In the genomic region with DNA sequence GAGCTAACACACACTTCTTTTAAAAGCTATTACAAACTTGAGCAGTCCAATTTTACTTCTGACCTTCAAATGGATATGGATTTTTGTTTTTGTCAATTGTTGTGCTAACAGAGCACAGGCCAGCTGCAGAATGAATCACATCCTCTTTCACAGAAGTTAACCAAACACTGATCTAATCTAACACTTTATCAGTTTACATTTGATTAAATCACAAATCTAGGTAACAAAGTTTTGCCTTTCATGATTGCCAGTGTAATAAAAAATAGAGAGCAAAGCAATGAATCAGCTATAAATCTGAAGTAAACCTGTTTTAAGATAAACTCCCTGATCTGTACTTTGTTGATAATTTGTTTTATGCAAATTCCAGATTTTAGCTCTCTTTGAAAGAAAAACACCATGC, we compare ENCODE assay signal across 11 cellular contexts.
A peak's percentile ranks its signal among the peaks of the same experiment; 100 is the strongest.
DNase-seq lines count a peak whose midpoint lies in the region; ATAC-seq, FAIRE-seq and TF ChIP-seq lines count a peak whose summit lies in the region.
"Had no signal": no experiment of that assay in that cellular context is flagged by ENCODE, and none has a peak within 500 bp of the region (broad histone marks: within the 10 kb centered on the region; RNA-seq: fewer than 3 reads in every experiment).

No MANE protein-coding gene starts in this region.

- H3K36me3 ChIP-seq in bronchial epithelial cell (ENCODE audit: control insufficient read depth, insufficient read depth, low read length) (peaks cover 8% of the 10 kb centered on the region), mucosa of descending colon (ENCODE audit: low read depth) (no peaks in the 10 kb centered on the region)
- peaks cover 8% of the 10 kb centered on the region for H3K36me3 ChIP-seq in effector memory CD4-positive, alpha-beta T cell (ENCODE audit: control insufficient read depth, insufficient read depth, low read length)

- H3K27ac Mint-ChIP-seq in stimulated activated naive B cell treated with anti-CD40 and anti-IgM and Interleukin-4, amounts not matched to agents 10 μg/mL and 1 μg/mL and 100 μg/mL, for 72 hours: no peak overlapping the region

- no peak overlapping the region for H3K4me3 Mint-ChIP-seq in stimulated activated naive B cell treated with anti-CD40 and anti-IgM and Interleukin-4, amounts not matched to agents 10 μg/mL and 1 μg/mL and 100 μg/mL, for 72 hours

- H3K27me3 ChIP-seq in bronchial epithelial cell (ENCODE audit: control insufficient read depth, insufficient read depth, low read length): no peaks in the 10 kb centered on the region
- no peaks in the 10 kb centered on the region for H3K27me3 ChIP-seq in effector memory CD4-positive, alpha-beta T cell (replicated peaks; ENCODE audit: control insufficient read depth, insufficient read depth, low read length, poor library complexity, severe bottlenecking)
- H3K27me3 ChIP-seq: hepatocyte had no signal

- no peaks in the 10 kb centered on the region for H3K9me3 Mint-ChIP-seq in stimulated activated naive B cell treated with anti-CD40 and anti-IgM and Interleukin-4, amounts not matched to agents 10 μg/mL and 1 μg/mL and 100 μg/mL, for 72 hours

- peaks cover 7% of the 10 kb centered on the region for H3K4me1 ChIP-seq in mucosa of descending colon (ENCODE audit: low read depth)
- H3K4me1 ChIP-seq in effector memory CD4-positive, alpha-beta T cell (ENCODE audit: control insufficient read depth, insufficient read depth, low read length, poor library complexity, severe bottlenecking): no peaks in the 10 kb centered on the region

- TF ChIP-seq CTCF in bronchial epithelial cell (IDR thresholded peaks at IDR 0.05; ENCODE audit: insufficient read depth, low read length, severe bottlenecking) (no peak), mucosa of descending colon (IDR thresholded peaks at IDR 0.05) (no peak)

- peak; percentile 61 for FAIRE-seq in GM19239 (lab: Jason Lieb, UNC)
- FAIRE-seq in bronchial epithelial cell (lab: Jason Lieb, UNC): no peak
- FAIRE-seq: D721Med had no signal

- peaks cover 40 to 61% of the 10 kb centered on the region in 2 donors for H3K36me3 Mint-ChIP-seq in stimulated activated naive B cell treated with anti-CD40 and anti-IgM and Interleukin-4, amounts not matched to agents 10 μg/mL and 1 μg/mL and 100 μg/mL, for 72 hours

- H3K27ac ChIP-seq in effector memory CD4-positive, alpha-beta T cell (ENCODE audit: insufficient read depth, low read length, poor library complexity, severe bottlenecking): no peak overlapping the region
- H3K27ac ChIP-seq: hepatocyte had no signal

- no peaks in the 10 kb centered on the region for H3K27me3 Mint-ChIP-seq in stimulated activated naive B cell treated with anti-CD40 and anti-IgM and Interleukin-4, amounts not matched to agents 10 μg/mL and 1 μg/mL and 100 μg/mL, for 72 hours

- peak; percentile 70 for ATAC-seq in mucosa of descending colon
- no peak for ATAC-seq in GM21619 (IDR thresholded peaks at IDR 0.05; ENCODE audit: unreplicated experiment)
- ATAC-seq in stimulated activated naive B cell treated with anti-CD40 and anti-IgM and Interleukin-4, amounts not matched to agents 10 μg/mL and 1 μg/mL and 100 μg/mL, for 72 hours (replicated peaks): no peak

- H3K4me3 ChIP-seq in bronchial epithelial cell (ENCODE audit: low read depth, low read length) (no peak overlapping the region), mucosa of descending colon (no peak overlapping the region)
- no peak overlapping the region for H3K4me3 ChIP-seq in effector memory CD4-positive, alpha-beta T cell (ENCODE audit: insufficient read depth, low read depth, low read length, poor library complexity, severe bottlenecking)
- H3K4me3 ChIP-seq: hepatocyte had no signal

- no peaks in the 10 kb centered on the region for H3K9me3 ChIP-seq in mucosa of descending colon
- no peaks in the 10 kb centered on the region for H3K9me3 ChIP-seq in effector memory CD4-positive, alpha-beta T cell (ENCODE audit: control insufficient read depth, low read length)

- H3K4me1 Mint-ChIP-seq in stimulated activated naive B cell treated with anti-CD40 and anti-IgM and Interleukin-4, amounts not matched to agents 10 μg/mL and 1 μg/mL and 100 μg/mL, for 72 hours: peaks cover 4 to 7% of the 10 kb centered on the region in 2 donors

- no peak for DNase-seq in GM19239 (ENCODE audit: insufficient read length, low spot score)
- peak; percentile 7 for DNase-seq in NCI-H146 (lab: John Stamatoyannopoulos, UW)
- peak; percentile 48 for DNase-seq in bronchial epithelial cell (ENCODE audit: low read depth)
- DNase-seq in mucosa of descending colon: no peak
- DNase-seq in activated CD4-positive, CD25-positive, alpha-beta regulatory T cell treated with anti-CD3 and anti-CD28 coated beads, Interleukin-2, amount 50 U/mL, for 72 hours: no peak
- no peak for DNase-seq in effector memory CD4-positive, alpha-beta T cell
- DNase-seq in stimulated activated naive B cell treated with anti-CD40 and anti-IgM and Interleukin-4, amounts not matched to agents 10 μg/mL and 1 μg/mL and 100 μg/mL, for 72 hours: no peak
- DNase-seq: Kasumi-1 had no signal

- intact Hi-C loops in mucosa of descending colon (cut with DNase I, micrococcal nuclease): no loop called here

Comparison
In these comparisons a context has a peak if more than half of its experiments do, and no peak if none do; other contexts are left out.
1. DNase-seq: peak in NCI-H146 (single experiment) and bronchial epithelial cell (single experiment); none in GM19239 (single experiment), mucosa of descending colon (0 of 3), activated CD4-positive, CD25-positive, alpha-beta regulatory T cell treated with anti-CD3 and anti-CD28 coated beads, Interleukin-2, amount 50 U/mL, for 72 hours (single experiment), effector memory CD4-positive, alpha-beta T cell (0 of 3) and stimulated activated naive B cell treated with anti-CD40 and anti-IgM and Interleukin-4, amounts not matched to agents 10 μg/mL and 1 μg/mL and 100 μg/mL, for 72 hours (single experiment).